In the genomic region with DNA sequence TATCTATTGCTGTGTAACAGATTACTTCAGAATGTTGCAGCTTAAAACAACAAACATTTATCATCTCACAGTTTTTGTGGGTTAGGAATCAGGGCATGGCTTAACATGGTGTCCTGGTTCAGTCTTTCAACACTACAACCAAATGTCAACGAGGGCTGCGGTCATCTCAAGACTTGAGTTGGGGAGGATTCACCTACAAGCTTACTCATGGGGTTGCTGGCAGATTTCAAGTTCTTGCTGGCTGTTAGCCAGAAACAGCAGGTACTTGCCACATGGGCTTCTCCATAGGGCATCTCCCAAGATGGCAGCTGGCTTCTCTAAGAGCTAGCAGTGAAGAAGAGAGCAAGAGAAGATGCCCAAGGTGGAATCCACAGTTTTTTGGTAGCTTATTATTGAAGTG, we compare ENCODE assay signal across 25 cellular contexts. TPM values are rescaled to one million over a fixed set of nuclear protein-coding genes. Genes with fewer than 3 reads are reported as not detected.
"Had no signal": no experiment of that assay in that cellular context is flagged by ENCODE, and none has a peak within 500 bp of the region (broad histone marks: within the 10 kb centered on the region; RNA-seq: fewer than 3 reads in every experiment).

No MANE protein-coding gene starts in this region.

- H3K9me3 ChIP-seq: psoas muscle, spleen, stomach, thoracic aorta, transverse colon had no signal

- FAIRE-seq: colon, islet of Langerhans had no signal

- H3K4me3 Mint-ChIP-seq: naive B cell, nephron had no signal

- H3K9ac ChIP-seq: parathyroid adenoma had no signal

- H3K36me3 ChIP-seq: spleen, stomach, thoracic aorta, transverse colon had no signal

- H3K4me3 ChIP-seq: hepatocyte, psoas muscle, spleen, stomach, thoracic aorta, transverse colon had no signal

- H3K27me3 ChIP-seq: hepatocyte, spleen, stomach, transverse colon had no signal

- H3K4me1 Mint-ChIP-seq: naive B cell, nephron had no signal

- DNase-seq: dermis blood vessel endothelial cell; foreskin melanocyte; head of caudate nucleus; kidney glomerular epithelial cell; mesendoderm; naive B cell; occipital lobe; psoas muscle; retina; spleen; stimulated activated CD4-positive, alpha-beta T cell treated with anti-CD3 and anti-CD28 coated beads, Interleukin-15, amount 100 ng/mL, for 24 hours; stimulated activated CD4-positive, alpha-beta T cell treated with anti-CD3 and anti-CD28 coated beads, Interleukin-1b, Interleukin-23, amount 100 ng/mL, for 48 hours; stimulated activated CD4-positive, alpha-beta T cell treated with anti-CD3 and anti-CD28 coated beads, Interleukin-4, amount 100 ng/mL, for 24 hours; stimulated activated naive CD4-positive, alpha-beta T cell; stomach; substantia nigra; transverse colon had no signal

- H3K4me1 ChIP-seq: parathyroid adenoma, psoas muscle, spleen, stomach, transverse colon had no signal

- H3K9me3 Mint-ChIP-seq: nephron had no signal

- H3K4me2 ChIP-seq: hepatocyte had no signal

- ATAC-seq: psoas muscle, sciatic nerve had no signal

- H3K27ac ChIP-seq: hepatocyte, parathyroid adenoma, psoas muscle, spleen, stomach, thoracic aorta, transverse colon had no signal

- H3K36me3 Mint-ChIP-seq: naive B cell had no signal

- H3K27ac Mint-ChIP-seq: naive B cell, nephron had no signal

- H2AFZ ChIP-seq: hepatocyte, parathyroid adenoma had no signal

RNA-seq across cellular contexts. Expression of a gene that starts 42.4 kb away (rescaled TPM):
- total RNA-seq: dermis blood vessel endothelial cell, hepatocyte, lung microvascular endothelial cell had no signal
- polyA plus RNA-seq: hepatocyte, stomach had no signal
